Comparison of ENCODE assay signal across 8 cellular contexts in genomic region chr6:24494726-24495515, GRCh38. TPM values are rescaled to one million over a fixed set of nuclear protein-coding genes. Genes with fewer than 3 reads are reported as not detected.
DNase-seq lines count a peak whose midpoint lies in the region; ATAC-seq and TF ChIP-seq lines count a peak whose summit lies in the region.

Gene ALDH5A1, plus strand, starts transcription at chr6:24494969. Its CDS starts 28 bp downstream, at chr6:24494997.

- peaks cover 11 to 22% of the 10 kb centered on the region in 2 donors for H3K36me3 Mint-ChIP-seq in activated naive CD4-positive, alpha-beta T cell treated with anti-CD3 and anti-CD28 coated beads, Interleukin-2, amount 50 U/mL, for 72 hours

- peak within 1 kb of the TSS; percentile 48 to 77 for H3K27ac Mint-ChIP-seq in activated naive CD4-positive, alpha-beta T cell treated with anti-CD3 and anti-CD28 coated beads, Interleukin-2, amount 50 U/mL, for 72 hours

- H3K79me2 ChIP-seq in KMS-11 (ENCODE audit: insufficient read depth, low read depth), result no peaks in the 10 kb centered on the region

- no peaks in the 10 kb centered on the region for H3K9me3 ChIP-seq in upper lobe of left lung

- ATAC-seq in GM21717 (IDR thresholded peaks at IDR 0.05; ENCODE audit: unreplicated experiment), result peak; percentile 70
- ATAC-seq in SK-N-SH treated with all-trans-retinoic acid at 6 μM for 48 hours, result peak; percentile 89
- peak; percentile 83 to 87 for ATAC-seq in activated naive CD4-positive, alpha-beta T cell treated with anti-CD3 and anti-CD28 coated beads, Interleukin-2, amount 50 U/mL, for 72 hours
- peak; percentile 75 to 93 for ATAC-seq in upper lobe of left lung (ENCODE audit: low FRiP score in 2 of 2)

- H2AFZ ChIP-seq in KMS-11 (ENCODE audit: low read depth), result peak within 1 kb of the TSS; percentile 98

- 0 to 2% methylated on average over 11 to 54 of the region's 94 CpGs for WGBS in upper lobe of left lung, 2 donors

- no peaks in the 10 kb centered on the region for H4K20me1 ChIP-seq in KMS-11 (ENCODE audit: insufficient read depth)

- H3K27ac ChIP-seq in KMS-11 (peak within 1 kb of the TSS; percentile 67), upper lobe of left lung (peak within 1 kb of the TSS; percentile 67 to 90 (median 86))

- H3K9me3 Mint-ChIP-seq in activated naive CD4-positive, alpha-beta T cell treated with anti-CD3 and anti-CD28 coated beads, Interleukin-2, amount 50 U/mL, for 72 hours, result peaks cover 3 to 13% of the 10 kb centered on the region in 2 donors

- H3K4me1 ChIP-seq in KMS-11 (ENCODE audit: low read depth, poor library complexity, severe bottlenecking), result peaks cover 18% of the 10 kb centered on the region
- H3K4me1 ChIP-seq in upper lobe of left lung, result peaks cover 11 to 38% (median 14%) of the 10 kb centered on the region in 4 donors

- intact Hi-C loops in cardiac septum (cut with DNase I) (no loop called here), posterior vena cava (cut with DNase I) (no loop called here)

- no peak within 1 kb of the TSS for H3K4me3 ChIP-seq in KMS-11 (IDR thresholded peaks at IDR 0.05; ENCODE audit: insufficient read depth, low read depth, low read length)
- H3K4me3 ChIP-seq in upper lobe of left lung, result peak within 1 kb of the TSS; percentile 37 to 79 (median 78)

- no peaks in the 10 kb centered on the region for H3K27me3 ChIP-seq in KMS-11 (ENCODE audit: insufficient read depth, low read depth)
- H3K27me3 ChIP-seq in upper lobe of left lung, result no peaks in the 10 kb centered on the region

- TF ChIP-seq CTCF in KMS-11 (conservative IDR thresholded peaks at IDR 0.05; ENCODE audit: low read depth, low read length) (no peak), upper lobe of left lung (IDR thresholded peaks at IDR 0.05) (peak in 2 of 6 experiments; percentile 20 to 22)

- peak; percentile 65 for DNase-seq in EL
- peak; percentile 75 to 82 for DNase-seq in activated naive CD4-positive, alpha-beta T cell treated with anti-CD3 and anti-CD28 coated beads, Interleukin-2, amount 50 U/mL, for 72 hours (ENCODE audit: low spot score in 2 of 2)
- peak; percentile 90 for DNase-seq in cardiac septum (ENCODE audit: low spot score)
- DNase-seq in posterior vena cava (ENCODE audit: low spot score), result peak; percentile 91
- peak; percentile 63 to 95 for DNase-seq in upper lobe of left lung

- peak within 1 kb of the TSS; percentile 63 for H3K9ac ChIP-seq in KMS-11

- H3K36me3 ChIP-seq in KMS-11 (ENCODE audit: insufficient read depth) (no peaks in the 10 kb centered on the region), upper lobe of left lung (no peaks in the 10 kb centered on the region)

- no peak for TF ChIP-seq EP300 in upper lobe of left lung (IDR thresholded peaks at IDR 0.05)

- peak within 1 kb of the TSS; percentile 98 for H3K4me2 ChIP-seq in KMS-11

- peak in 2 of 4 donors; percentile 23 to 52 for TF ChIP-seq POLR2A in upper lobe of left lung (IDR thresholded peaks at IDR 0.05)

TF ChIP-seq in SK-N-SH treated with all-trans-retinoic acid at 6 μM for 48 hours, 23 proteins besides CTCF, POLR2A, EP300 and RAD21:
- TF ChIP-seq ZC3H10 (CRISPR knock-in tag; IDR thresholded peaks at IDR 0.05), result no peak
- no peak for TF ChIP-seq ZFP30 (CRISPR knock-in tag; IDR thresholded peaks at IDR 0.05)
- no peak for TF ChIP-seq CSRNP3 (CRISPR knock-in tag; IDR thresholded peaks at IDR 0.05)
- TF ChIP-seq ISL1 (CRISPR knock-in tag; IDR thresholded peaks at IDR 0.05), result no peak
- no peak for TF ChIP-seq TCF4 (CRISPR knock-in tag; IDR thresholded peaks at IDR 0.05; ENCODE audit: borderline replicate concordance)
- no peak for TF ChIP-seq POU6F1 (CRISPR knock-in tag; IDR thresholded peaks at IDR 0.05; ENCODE audit: borderline replicate concordance, low read depth)
- no peak for TF ChIP-seq CSDC2 (CRISPR knock-in tag; IDR thresholded peaks at IDR 0.05)
- TF ChIP-seq OSR1 (CRISPR knock-in tag; IDR thresholded peaks at IDR 0.05), result no peak
- no peak for TF ChIP-seq GLIS3 (CRISPR knock-in tag; IDR thresholded peaks at IDR 0.05)
- TF ChIP-seq RARB (CRISPR knock-in tag; IDR thresholded peaks at IDR 0.05), result no peak
- TF ChIP-seq CREB5 (CRISPR knock-in tag; IDR thresholded peaks at IDR 0.05; ENCODE audit: low read depth), result no peak
- TF ChIP-seq TOX (CRISPR knock-in tag; IDR thresholded peaks at IDR 0.05; ENCODE audit: borderline replicate concordance), result no peak
- TF ChIP-seq PPARA (CRISPR knock-in tag; IDR thresholded peaks at IDR 0.05; ENCODE audit: borderline replicate concordance), result no peak
- TF ChIP-seq ZNF8 (CRISPR knock-in tag; IDR thresholded peaks at IDR 0.05), result no peak
- no peak for TF ChIP-seq ARNTL (CRISPR knock-in tag; IDR thresholded peaks at IDR 0.05; ENCODE audit: borderline replicate concordance, low read depth)
- TF ChIP-seq TSHZ2 (CRISPR knock-in tag; IDR thresholded peaks at IDR 0.05), result no peak
- TF ChIP-seq ZFP3 (CRISPR knock-in tag; IDR thresholded peaks at IDR 0.05), result no peak

RNA-seq across cellular contexts. Expression of gene ALDH5A1, which starts in this region (rescaled TPM):
- total RNA-seq in activated naive CD4-positive, alpha-beta T cell treated with anti-CD3 and anti-CD28 coated beads, Interleukin-2, amount 50 U/mL, for 72 hours, result 10 to 100 TPM; 10.5 to 14.6 TPM
- total RNA-seq in cardiac septum, result 17.4 TPM
- 1 to 10 TPM; 4.0 to 4.8 TPM for total RNA-seq in posterior vena cava
- 10 to 100 TPM in 5 of 6 donors, 1 to 10 TPM in 1; 7.3 to 21.1 (median 12.4) TPM for total RNA-seq in upper lobe of left lung
